ENCODE assay signal across 24 cellular contexts in the genomic region with DNA sequence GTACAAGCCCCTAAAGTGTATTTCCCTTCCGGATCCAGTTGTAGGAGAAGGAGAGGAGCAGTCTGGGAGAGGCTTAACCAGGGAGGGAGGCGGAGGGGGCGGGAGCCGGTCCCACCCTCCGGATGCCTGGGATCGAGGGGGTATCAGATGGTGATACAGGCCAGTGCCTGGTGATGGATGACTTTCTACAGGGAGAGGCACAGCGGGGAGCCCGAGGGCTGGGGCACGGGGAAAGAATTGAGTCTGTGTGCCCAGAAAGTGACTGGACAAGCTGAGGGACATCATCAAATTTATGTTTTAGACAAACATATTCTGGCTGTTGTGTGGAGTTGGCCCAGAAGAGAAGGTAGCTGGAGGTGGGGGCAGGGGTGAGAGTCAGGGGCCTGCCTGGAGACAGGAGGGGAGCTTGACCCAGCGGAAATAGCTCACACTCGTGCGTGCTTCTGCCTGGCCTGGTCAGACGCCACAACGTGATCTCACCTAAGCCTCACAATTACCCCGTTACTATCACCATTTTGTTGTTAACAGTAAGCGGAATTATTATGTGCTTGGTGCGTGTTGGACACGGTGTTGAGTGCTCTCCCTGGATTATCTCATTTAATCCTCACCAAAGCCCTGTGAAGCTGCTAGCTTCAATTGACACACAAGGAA. TPM values are rescaled to one million over a fixed set of nuclear protein-coding genes. Genes with fewer than 3 reads are reported as not detected.
DNase-seq lines count a peak whose midpoint lies in the region; ATAC-seq and TF ChIP-seq lines count a peak whose summit lies in the region.
"Had no signal": no experiment of that assay in that cellular context is flagged by ENCODE, and none has a peak within 500 bp of the region (broad histone marks: within the 10 kb centered on the region; RNA-seq: fewer than 3 reads in every experiment).

No MANE protein-coding gene starts in this region.

- no peak overlapping the region for H3K4me3 Mint-ChIP-seq in stimulated activated naive CD8-positive, alpha-beta T cell treated with anti-CD3 and anti-CD28 coated beads, Interleukin-15, amount 100 ng/mL, for 72 hours
- H3K4me3 Mint-ChIP-seq in osteocyte (ENCODE audit: unreplicated experiment) = no peak overlapping the region
- H3K4me3 Mint-ChIP-seq: neural progenitor cell, T-helper 17 cell had no signal

- ATAC-seq in stimulated activated naive CD8-positive, alpha-beta T cell treated with anti-CD3 and anti-CD28 coated beads, Interleukin-15, Interleukin-2, amounts not matched to agents 100 U/mL and 50 U/mL, for 24 hours = peak; percentile 14
- no peak for ATAC-seq in stimulated activated naive CD8-positive, alpha-beta T cell treated with anti-CD3 and anti-CD28 coated beads, Interleukin-15, amount 100 ng/mL, for 72 hours
- no peak for ATAC-seq in HG03460 (IDR thresholded peaks at IDR 0.05; ENCODE audit: unreplicated experiment)
- no peak for ATAC-seq in GM21528 (IDR thresholded peaks at IDR 0.05; ENCODE audit: low FRiP score, unreplicated experiment)
- ATAC-seq: body of pancreas, foreskin keratinocyte, T-helper 17 cell had no signal

- H3K4me1 Mint-ChIP-seq in stimulated activated naive CD8-positive, alpha-beta T cell treated with anti-CD3 and anti-CD28 coated beads, Interleukin-15, amount 100 ng/mL, for 72 hours = no peaks in the 10 kb centered on the region
- no peaks in the 10 kb centered on the region for H3K4me1 Mint-ChIP-seq in osteocyte (ENCODE audit: unreplicated experiment)

- peak overlapping the region in 1 of 2 donors; percentile 64 for H3K27ac Mint-ChIP-seq in stimulated activated naive CD8-positive, alpha-beta T cell treated with anti-CD3 and anti-CD28 coated beads, Interleukin-15, amount 100 ng/mL, for 72 hours
- H3K27ac Mint-ChIP-seq in osteocyte (ENCODE audit: unreplicated experiment) = no peak overlapping the region

- no peak for DNase-seq in stimulated activated naive CD8-positive, alpha-beta T cell treated with anti-CD3 and anti-CD28 coated beads, Interleukin-15, Interleukin-2, amounts not matched to agents 100 U/mL and 50 U/mL, for 24 hours
- DNase-seq in stimulated activated naive CD8-positive, alpha-beta T cell treated with anti-CD3 and anti-CD28 coated beads, Interleukin-15, amount 100 ng/mL, for 72 hours = no peak
- DNase-seq in iPS-NIHi11 (ENCODE audit: low spot score) (peak; percentile 28), osteocyte (ENCODE audit: extremely low spot score, unreplicated experiment) (peak; percentile 79), NCI-H128 (lab: John Stamatoyannopoulos, UW; ENCODE audit: unreplicated experiment) (no peak), NOMO-1 treated with DMSO at 0.1 percent for 48 hours (lab: John Stamatoyannopoulos, UW; ENCODE audit: unreplicated experiment) (no peak)
- DNase-seq: activated CD4-positive, alpha-beta T cell treated with anti-CD3 and anti-CD28 coated beads for 48 hours; activated effector memory CD4-positive, alpha-beta T cell treated with Interleukin-2 at 50 U/mL for 16 hours; body of pancreas; Caco-2; cerebellar nuclear complex; DND-41; erythroblast; foreskin keratinocyte; Kasumi-1; left ventricle myocardium inferior; NCI-H187; NCI-H526 treated with DMSO at 0.1 percent for 48 hours; SK-N-SH; stimulated activated CD8-positive, alpha-beta memory T cell treated with anti-CD3 and anti-CD28 coated beads, Interleukin-4, amount 100 ng/mL, for 48 hours; T-helper 17 cell had no signal

- H3K9me3 Mint-ChIP-seq in stimulated activated naive CD8-positive, alpha-beta T cell treated with anti-CD3 and anti-CD28 coated beads, Interleukin-15, amount 100 ng/mL, for 72 hours = no peaks in the 10 kb centered on the region
- peaks cover 4% of the 10 kb centered on the region for H3K9me3 Mint-ChIP-seq in osteocyte (ENCODE audit: unreplicated experiment)

- no peak for TF ChIP-seq CTCF in osteocyte (IDR thresholded peaks at IDR 0.05)

- peaks cover 8% of the 10 kb centered on the region for H3K36me3 Mint-ChIP-seq in osteocyte (ENCODE audit: unreplicated experiment)

- no peaks in the 10 kb centered on the region for H3K27me3 Mint-ChIP-seq in stimulated activated naive CD8-positive, alpha-beta T cell treated with anti-CD3 and anti-CD28 coated beads, Interleukin-15, amount 100 ng/mL, for 72 hours
- H3K27me3 Mint-ChIP-seq in osteocyte (ENCODE audit: unreplicated experiment) = no peaks in the 10 kb centered on the region
- H3K27me3 Mint-ChIP-seq: T-helper 17 cell had no signal

RNA-seq across cellular contexts. Expression of a gene that starts 42.4 kb away (rescaled TPM):
- total RNA-seq in osteocyte = 5.3 and 6.2 TPM in 2 replicates

RNA-seq across cellular contexts. Expression of a gene that starts 43.5 kb away (rescaled TPM):
- total RNA-seq in osteocyte = 28.7 and 30.0 TPM in 2 replicates

Comparison
In these comparisons a context has a peak if more than half of its experiments do, and no peak if none do; other contexts are left out.
1. DNase-seq: peak in iPS-NIHi11 (single experiment) and osteocyte (single experiment); none in stimulated activated naive CD8-positive, alpha-beta T cell treated with anti-CD3 and anti-CD28 coated beads, Interleukin-15, Interleukin-2, amounts not matched to agents 100 U/mL and 50 U/mL, for 24 hours (single experiment), stimulated activated naive CD8-positive, alpha-beta T cell treated with anti-CD3 and anti-CD28 coated beads, Interleukin-15, amount 100 ng/mL, for 72 hours (0 of 2), NCI-H128 (single experiment) and NOMO-1 treated with DMSO at 0.1 percent for 48 hours (single experiment).